In genomic region chr6:166608819-166609218, GRCh38 we compare ENCODE assay signal across 28 cellular contexts. TPM values are rescaled to one million over a fixed set of nuclear protein-coding genes. Genes with fewer than 3 reads are reported as not detected.
A peak's percentile ranks its signal among the peaks of the same experiment; 100 is the strongest.
DNase-seq lines count a peak whose midpoint lies in the region; ATAC-seq, FAIRE-seq and TF ChIP-seq lines count a peak whose summit lies in the region.
"Had no signal": no experiment of that assay in that cellular context is flagged by ENCODE, and none has a peak within 500 bp of the region (broad histone marks: within the 10 kb centered on the region; RNA-seq: fewer than 3 reads in every experiment).

No MANE protein-coding gene starts in this region.

- no peak overlapping the region for H3K9ac ChIP-seq in adipocyte (ENCODE audit: low read length)

- DNase-seq in AG08395 (ENCODE audit: low spot score) (peak; percentile 42), adipocyte (ENCODE audit: low read depth) (peak; percentile 85), fibroblast of peridontal ligament (ENCODE audit: extremely low read depth) (peak; percentile 94), sciatic nerve (ENCODE audit: low spot score) (no peak), amygdala (lab: John Stamatoyannopoulos, UW) (no peak), Peyer's patch (no peak), urothelium cell line (ENCODE audit: low spot score) (no peak)
- DNase-seq: activated CD4-positive, alpha-beta T cell treated with anti-CD3 and anti-CD28 coated beads, Interleukin-2, amount 10 ng/mL, durations not matched to agents 24 days and 14 days; activated naive CD8-positive, alpha-beta T cell treated with anti-CD3 and anti-CD28 coated beads for 36 hours; C1 segment of cervical spinal cord; cerebellar nuclear complex; DMS79 treated with DMSO at 0.1 percent for 48 hours; effector CD4-positive, alpha-beta T cell; erythroblast; glutamatergic neuron; kidney glomerular epithelial cell; mammary epithelial cell; NCI-H2081 treated with DMSO at 0.1 percent for 48 hours; NCI-H446; NCI-H82; psoas muscle; stimulated activated CD8-positive, alpha-beta memory T cell treated with anti-CD3 and anti-CD28 coated beads, Interleukin-4, amount 100 ng/mL, for 48 hours; substantia nigra; upper lobe of right lung had no signal

- no peaks in the 10 kb centered on the region for H3K9me3 ChIP-seq in adipocyte (ENCODE audit: control insufficient read depth, low read length)
- H3K9me3 ChIP-seq in Peyer's patch, result no peaks in the 10 kb centered on the region
- H3K9me3 ChIP-seq: psoas muscle, upper lobe of right lung had no signal

- TF ChIP-seq CTCF in Peyer's patch (IDR thresholded peaks at IDR 0.05), result no peak

- H3K36me3 ChIP-seq in adipocyte (ENCODE audit: control insufficient read depth, insufficient read depth, low read length, severe bottlenecking), result peaks cover 3% of the 10 kb centered on the region
- H3K36me3 ChIP-seq in Peyer's patch, result no peaks in the 10 kb centered on the region

- FAIRE-seq in urothelium cell line (lab: Jason Lieb, UNC), result no peak
- FAIRE-seq: GM18507, H1 had no signal

- ATAC-seq in sciatic nerve (peak; percentile 73), HG03432 (IDR thresholded peaks at IDR 0.05; ENCODE audit: unreplicated experiment) (no peak)
- ATAC-seq: psoas muscle, upper lobe of right lung had no signal

- intact Hi-C loops in sciatic nerve (cut with DNase I), result no loop called here

- H3K27ac ChIP-seq in Peyer's patch, result peak overlapping the region in 1 of 4 donors; percentile 39
- H3K27ac ChIP-seq: psoas muscle, upper lobe of right lung, VCaP had no signal

- no peak overlapping the region for H3K4me3 ChIP-seq in adipocyte (ENCODE audit: low read length)
- H3K4me3 ChIP-seq in Peyer's patch, result no peak overlapping the region
- H3K4me3 ChIP-seq: psoas muscle, upper lobe of right lung had no signal

- H3K4me1 ChIP-seq in adipocyte (ENCODE audit: control insufficient read depth, insufficient read depth, low read length), result no peaks in the 10 kb centered on the region
- peaks cover 0 to 10% (median 0%) of the 10 kb centered on the region in 4 donors for H3K4me1 ChIP-seq in Peyer's patch

- no peak for TF ChIP-seq POLR2A in Peyer's patch (IDR thresholded peaks at IDR 0.05)

- no peaks in the 10 kb centered on the region for H3K27me3 ChIP-seq in adipocyte (replicated peaks; ENCODE audit: control insufficient read depth, insufficient read depth, low read length)
- H3K27me3 ChIP-seq in Peyer's patch, result no peaks in the 10 kb centered on the region
- H3K27me3 ChIP-seq: upper lobe of right lung had no signal

RNA-seq across cellular contexts. Expression of gene RPS6KA2, which starts 18.2 kb away (rescaled TPM):
- 69.9 TPM for total RNA-seq in sciatic nerve
- total RNA-seq in Peyer's patch, result 100 to 1,000 TPM in 1 of 4 donors, 10 to 100 TPM in 3; 12.1 to 116 (median 26.4) TPM

RNA-seq across cellular contexts. Expression of gene RAMACL, which starts 22.3 kb away (rescaled TPM):
- total RNA-seq in sciatic nerve, result 4.3 TPM
- 1 to 10 TPM in 3 of 4 donors, not detected in 1; 1.1 to 1.5 (median 1.1) TPM for total RNA-seq in Peyer's patch

Comparison
In these comparisons a context has a peak if more than half of its experiments do, and no peak if none do; other contexts are left out.
1. DNase-seq: peak in AG08395 (single experiment), adipocyte (single experiment) and fibroblast of peridontal ligament (single experiment); none in sciatic nerve (single experiment), amygdala (0 of 56), Peyer's patch (0 of 3) and urothelium cell line (single experiment).